ENCODE assay signal across 2 cellular contexts in the genomic region with DNA sequence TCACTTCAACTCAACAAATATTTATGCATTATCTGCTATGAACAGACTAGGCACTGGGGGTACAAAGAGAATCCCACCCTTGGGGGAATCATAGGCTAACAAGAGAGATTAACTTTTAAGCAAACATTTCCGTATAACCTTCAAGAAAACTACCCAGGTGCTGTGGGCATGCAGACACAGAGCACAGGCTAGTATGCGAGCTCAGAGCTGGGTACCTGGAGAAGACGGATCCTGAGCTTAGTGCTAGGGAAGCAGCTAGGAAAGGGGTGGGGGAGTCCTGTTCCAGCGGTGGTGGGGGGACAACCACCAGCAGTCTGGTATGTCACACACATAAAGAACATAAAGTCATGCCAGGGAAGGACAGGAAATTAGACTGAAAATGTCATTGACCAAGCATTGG.
TF ChIP-seq lines count a peak whose summit lies in the region.

No MANE protein-coding gene starts in this region.

TF ChIP-seq in GM23338, 12 proteins besides CTCF, POLR2A, EP300 and RAD21 (continued from another document):
- TF ChIP-seq, protein P1, sequence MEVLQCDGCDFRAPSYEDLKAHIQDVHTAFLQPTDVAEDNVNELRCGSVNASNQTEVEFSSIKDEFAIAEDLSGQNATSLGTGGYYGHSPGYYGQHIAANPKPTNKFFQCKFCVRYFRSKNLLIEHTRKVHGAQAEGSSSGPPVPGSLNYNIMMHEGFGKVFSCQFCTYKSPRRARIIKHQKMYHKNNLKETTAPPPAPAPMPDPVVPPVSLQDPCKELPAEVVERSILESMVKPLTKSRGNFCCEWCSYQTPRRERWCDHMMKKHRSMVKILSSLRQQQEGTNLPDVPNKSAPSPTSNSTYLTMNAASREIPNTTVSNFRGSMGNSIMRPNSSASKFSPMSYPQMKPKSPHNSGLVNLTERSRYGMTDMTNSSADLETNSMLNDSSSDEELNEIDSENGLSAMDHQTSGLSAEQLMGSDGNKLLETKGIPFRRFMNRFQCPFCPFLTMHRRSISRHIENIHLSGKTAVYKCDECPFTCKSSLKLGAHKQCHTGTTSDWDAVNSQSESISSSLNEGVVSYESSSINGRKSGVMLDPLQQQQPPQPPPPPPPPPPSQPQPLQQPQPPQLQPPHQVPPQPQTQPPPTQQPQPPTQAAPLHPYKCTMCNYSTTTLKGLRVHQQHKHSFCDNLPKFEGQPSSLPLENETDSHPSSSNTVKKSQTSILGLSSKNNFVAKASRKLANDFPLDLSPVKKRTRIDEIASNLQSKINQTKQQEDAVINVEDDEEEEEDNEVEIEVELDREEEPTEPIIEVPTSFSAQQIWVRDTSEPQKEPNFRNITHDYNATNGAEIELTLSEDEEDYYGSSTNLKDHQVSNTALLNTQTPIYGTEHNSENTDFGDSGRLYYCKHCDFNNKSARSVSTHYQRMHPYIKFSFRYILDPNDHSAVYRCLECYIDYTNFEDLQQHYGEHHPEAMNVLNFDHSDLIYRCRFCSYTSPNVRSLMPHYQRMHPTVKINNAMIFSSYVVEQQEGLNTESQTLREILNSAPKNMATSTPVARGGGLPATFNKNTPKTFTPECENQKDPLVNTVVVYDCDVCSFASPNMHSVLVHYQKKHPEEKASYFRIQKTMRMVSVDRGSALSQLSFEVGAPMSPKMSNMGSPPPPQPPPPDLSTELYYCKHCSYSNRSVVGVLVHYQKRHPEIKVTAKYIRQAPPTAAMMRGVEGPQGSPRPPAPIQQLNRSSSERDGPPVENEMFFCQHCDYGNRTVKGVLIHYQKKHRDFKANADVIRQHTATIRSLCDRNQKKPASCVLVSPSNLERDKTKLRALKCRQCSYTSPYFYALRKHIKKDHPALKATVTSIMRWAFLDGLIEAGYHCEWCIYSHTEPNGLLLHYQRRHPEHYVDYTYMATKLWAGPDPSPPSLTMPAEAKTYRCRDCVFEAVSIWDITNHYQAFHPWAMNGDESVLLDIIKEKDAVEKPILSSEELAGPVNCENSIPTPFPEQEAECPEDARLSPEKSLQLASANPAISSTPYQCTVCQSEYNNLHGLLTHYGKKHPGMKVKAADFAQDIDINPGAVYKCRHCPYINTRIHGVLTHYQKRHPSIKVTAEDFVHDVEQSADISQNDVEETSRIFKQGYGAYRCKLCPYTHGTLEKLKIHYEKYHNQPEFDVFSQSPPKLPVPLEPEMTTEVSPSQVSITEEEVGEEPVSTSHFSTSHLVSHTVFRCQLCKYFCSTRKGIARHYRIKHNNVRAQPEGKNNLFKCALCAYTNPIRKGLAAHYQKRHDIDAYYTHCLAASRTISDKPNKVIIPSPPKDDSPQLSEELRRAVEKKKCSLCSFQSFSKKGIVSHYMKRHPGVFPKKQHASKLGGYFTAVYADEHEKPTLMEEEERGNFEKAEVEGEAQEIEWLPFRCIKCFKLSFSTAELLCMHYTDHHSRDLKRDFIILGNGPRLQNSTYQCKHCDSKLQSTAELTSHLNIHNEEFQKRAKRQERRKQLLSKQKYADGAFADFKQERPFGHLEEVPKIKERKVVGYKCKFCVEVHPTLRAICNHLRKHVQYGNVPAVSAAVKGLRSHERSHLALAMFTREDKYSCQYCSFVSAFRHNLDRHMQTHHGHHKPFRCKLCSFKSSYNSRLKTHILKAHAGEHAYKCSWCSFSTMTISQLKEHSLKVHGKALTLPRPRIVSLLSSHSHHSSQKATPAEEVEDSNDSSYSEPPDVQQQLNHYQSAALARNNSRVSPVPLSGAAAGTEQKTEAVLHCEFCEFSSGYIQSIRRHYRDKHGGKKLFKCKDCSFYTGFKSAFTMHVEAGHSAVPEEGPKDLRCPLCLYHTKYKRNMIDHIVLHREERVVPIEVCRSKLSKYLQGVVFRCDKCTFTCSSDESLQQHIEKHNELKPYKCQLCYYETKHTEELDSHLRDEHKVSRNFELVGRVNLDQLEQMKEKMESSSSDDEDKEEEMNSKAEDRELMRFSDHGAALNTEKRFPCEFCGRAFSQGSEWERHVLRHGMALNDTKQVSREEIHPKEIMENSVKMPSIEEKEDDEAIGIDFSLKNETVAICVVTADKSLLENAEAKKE (CRISPR knock-in tag; IDR thresholded peaks at IDR 0.05) = no peak
- TF ChIP-seq, protein P2, sequence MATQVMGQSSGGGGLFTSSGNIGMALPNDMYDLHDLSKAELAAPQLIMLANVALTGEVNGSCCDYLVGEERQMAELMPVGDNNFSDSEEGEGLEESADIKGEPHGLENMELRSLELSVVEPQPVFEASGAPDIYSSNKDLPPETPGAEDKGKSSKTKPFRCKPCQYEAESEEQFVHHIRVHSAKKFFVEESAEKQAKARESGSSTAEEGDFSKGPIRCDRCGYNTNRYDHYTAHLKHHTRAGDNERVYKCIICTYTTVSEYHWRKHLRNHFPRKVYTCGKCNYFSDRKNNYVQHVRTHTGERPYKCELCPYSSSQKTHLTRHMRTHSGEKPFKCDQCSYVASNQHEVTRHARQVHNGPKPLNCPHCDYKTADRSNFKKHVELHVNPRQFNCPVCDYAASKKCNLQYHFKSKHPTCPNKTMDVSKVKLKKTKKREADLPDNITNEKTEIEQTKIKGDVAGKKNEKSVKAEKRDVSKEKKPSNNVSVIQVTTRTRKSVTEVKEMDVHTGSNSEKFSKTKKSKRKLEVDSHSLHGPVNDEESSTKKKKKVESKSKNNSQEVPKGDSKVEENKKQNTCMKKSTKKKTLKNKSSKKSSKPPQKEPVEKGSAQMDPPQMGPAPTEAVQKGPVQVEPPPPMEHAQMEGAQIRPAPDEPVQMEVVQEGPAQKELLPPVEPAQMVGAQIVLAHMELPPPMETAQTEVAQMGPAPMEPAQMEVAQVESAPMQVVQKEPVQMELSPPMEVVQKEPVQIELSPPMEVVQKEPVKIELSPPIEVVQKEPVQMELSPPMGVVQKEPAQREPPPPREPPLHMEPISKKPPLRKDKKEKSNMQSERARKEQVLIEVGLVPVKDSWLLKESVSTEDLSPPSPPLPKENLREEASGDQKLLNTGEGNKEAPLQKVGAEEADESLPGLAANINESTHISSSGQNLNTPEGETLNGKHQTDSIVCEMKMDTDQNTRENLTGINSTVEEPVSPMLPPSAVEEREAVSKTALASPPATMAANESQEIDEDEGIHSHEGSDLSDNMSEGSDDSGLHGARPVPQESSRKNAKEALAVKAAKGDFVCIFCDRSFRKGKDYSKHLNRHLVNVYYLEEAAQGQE (IDR thresholded peaks at IDR 0.05; ENCODE audit: unreplicated experiment) = no peak
- no peak for TF ChIP-seq STAT1 (IDR thresholded peaks at IDR 0.05; ENCODE audit: unreplicated experiment)

TF ChIP-seq in WTC11, 78 proteins besides CTCF, POLR2A, EP300 and RAD21 (continued from another document):
- TF ChIP-seq, protein P3, sequence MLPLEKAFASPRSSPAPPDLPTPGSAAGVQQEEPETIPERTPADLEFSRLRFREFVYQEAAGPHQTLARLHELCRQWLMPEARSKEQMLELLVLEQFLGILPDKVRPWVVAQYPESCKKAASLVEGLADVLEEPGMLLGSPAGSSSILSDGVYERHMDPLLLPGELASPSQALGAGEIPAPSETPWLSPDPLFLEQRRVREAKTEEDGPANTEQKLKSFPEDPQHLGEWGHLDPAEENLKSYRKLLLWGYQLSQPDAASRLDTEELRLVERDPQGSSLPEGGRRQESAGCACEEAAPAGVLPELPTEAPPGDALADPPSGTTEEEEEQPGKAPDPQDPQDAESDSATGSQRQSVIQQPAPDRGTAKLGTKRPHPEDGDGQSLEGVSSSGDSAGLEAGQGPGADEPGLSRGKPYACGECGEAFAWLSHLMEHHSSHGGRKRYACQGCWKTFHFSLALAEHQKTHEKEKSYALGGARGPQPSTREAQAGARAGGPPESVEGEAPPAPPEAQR (CRISPR knock-in tag; IDR thresholded peaks at IDR 0.05) = no peak
- TF ChIP-seq, protein P4, sequence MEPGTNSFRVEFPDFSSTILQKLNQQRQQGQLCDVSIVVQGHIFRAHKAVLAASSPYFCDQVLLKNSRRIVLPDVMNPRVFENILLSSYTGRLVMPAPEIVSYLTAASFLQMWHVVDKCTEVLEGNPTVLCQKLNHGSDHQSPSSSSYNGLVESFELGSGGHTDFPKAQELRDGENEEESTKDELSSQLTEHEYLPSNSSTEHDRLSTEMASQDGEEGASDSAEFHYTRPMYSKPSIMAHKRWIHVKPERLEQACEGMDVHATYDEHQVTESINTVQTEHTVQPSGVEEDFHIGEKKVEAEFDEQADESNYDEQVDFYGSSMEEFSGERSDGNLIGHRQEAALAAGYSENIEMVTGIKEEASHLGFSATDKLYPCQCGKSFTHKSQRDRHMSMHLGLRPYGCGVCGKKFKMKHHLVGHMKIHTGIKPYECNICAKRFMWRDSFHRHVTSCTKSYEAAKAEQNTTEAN (CRISPR knock-in tag; IDR thresholded peaks at IDR 0.05) = no peak
